In genomic region chr4:157978680-157979361, GRCh38 we compare ENCODE assay signal across 8 cellular contexts.
DNase-seq lines count a peak whose midpoint lies in the region; ATAC-seq and TF ChIP-seq lines count a peak whose summit lies in the region.

No MANE protein-coding gene starts in this region.

- H3K4me1 ChIP-seq in left ventricle myocardium inferior, result no peaks in the 10 kb centered on the region
- no peaks in the 10 kb centered on the region for H3K4me1 ChIP-seq in psoas muscle

- DNase-seq in EH (ENCODE audit: low read depth) (peak; percentile 63), HT-29 (ENCODE audit: low spot score) (peak; percentile 58), NOMO-1 treated with DMSO at 0.1 percent for 48 hours (lab: John Stamatoyannopoulos, UW; ENCODE audit: unreplicated experiment) (peak; percentile 55), amniotic epithelial cell (ENCODE audit: low read depth) (peak; percentile 61), left ventricle myocardium inferior (peak; percentile 29), psoas muscle (peak; percentile 14 to 51)

- H3K27ac ChIP-seq in left ventricle myocardium inferior (replicated peaks), result no peak overlapping the region
- H3K27ac ChIP-seq in psoas muscle, result no peak overlapping the region

- H3K27me3 ChIP-seq in left ventricle myocardium inferior (ENCODE audit: low read depth), result no peaks in the 10 kb centered on the region
- H3K27me3 ChIP-seq in psoas muscle (ENCODE audit: insufficient read depth in 3 of 3, low read length in 2 of 3), result no peaks in the 10 kb centered on the region

- intact Hi-C loops in left ventricle myocardium inferior (cut with micrococcal nuclease), result loop anchor here (5.0 kb wide), 1 partner anchor 762 kb away; no protein-coding TSS in a partner anchor
- intact Hi-C loops in psoas muscle (cut with DNase I), result loop anchor here (2.0 to 10.0 kb wide), 2 partner anchors 762 to 764 kb away; no protein-coding TSS in a partner anchor

- WGBS in psoas muscle, 3 donors, result 7 to 13% (median 8%) methylated on average over 7 of the region's 7 CpGs

- H3K36me3 ChIP-seq in left ventricle myocardium inferior, result no peaks in the 10 kb centered on the region
- H3K36me3 ChIP-seq in psoas muscle (ENCODE audit: insufficient read depth in 1 of 2, low read depth in 1 of 2), result no peaks in the 10 kb centered on the region

- TF ChIP-seq CTCF in left ventricle myocardium inferior (IDR thresholded peaks at IDR 0.05; ENCODE audit: borderline replicate concordance) (peak; percentile 85), psoas muscle (IDR thresholded peaks at IDR 0.05) (peak; percentile 82)

- H3K9me3 ChIP-seq in left ventricle myocardium inferior (replicated peaks), result no peaks in the 10 kb centered on the region
- H3K9me3 ChIP-seq in psoas muscle, result no peaks in the 10 kb centered on the region

- H3K4me3 ChIP-seq in left ventricle myocardium inferior, result peak overlapping the region; percentile 31
- no peak overlapping the region for H3K4me3 ChIP-seq in psoas muscle

- ATAC-seq in GM21390 (IDR thresholded peaks at IDR 0.05; ENCODE audit: unreplicated experiment), result peak; percentile 82
- ATAC-seq in psoas muscle, result peak in 3 of 4 donors; percentile 34 to 77 (median 71)
- no peak for ATAC-seq in HG03108 (IDR thresholded peaks at IDR 0.05; ENCODE audit: unreplicated experiment)
